Comparison of ENCODE assay signal across 16 cellular contexts in the genomic region with DNA sequence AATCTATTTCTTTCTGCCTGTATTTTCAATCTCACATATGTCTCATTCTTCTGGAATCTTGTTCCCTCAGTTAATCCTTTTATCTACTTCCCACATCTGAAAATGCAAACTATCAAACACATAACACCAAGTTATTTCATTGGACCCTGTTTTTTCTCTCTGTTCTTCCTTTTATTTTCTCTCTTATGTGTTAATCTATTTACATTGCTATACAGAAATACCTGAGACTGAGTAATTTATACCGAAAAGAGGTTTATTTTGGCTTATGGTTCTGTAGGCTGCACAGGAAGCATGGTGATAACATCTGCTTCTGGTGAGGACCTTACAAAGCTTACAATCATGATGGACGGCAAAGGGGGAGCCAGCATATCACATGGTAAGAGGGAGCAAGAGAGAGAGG.
DNase-seq lines count a peak whose midpoint lies in the region; ATAC-seq, FAIRE-seq and TF ChIP-seq lines count a peak whose summit lies in the region.
"Had no signal": no experiment of that assay in that cellular context is flagged by ENCODE, and none has a peak within 500 bp of the region (broad histone marks: within the 10 kb centered on the region; RNA-seq: fewer than 3 reads in every experiment).

No MANE protein-coding gene starts in this region.

- no peak overlapping the region for H3K4me2 ChIP-seq in A549
- peak overlapping the region; percentile 55 for H3K4me2 ChIP-seq in astrocyte (ENCODE audit: low read length)
- peak overlapping the region; percentile 41 for H3K4me2 ChIP-seq in keratinocyte (ENCODE audit: control insufficient read depth, extremely low read depth, insufficient read depth, low read depth, low read length)

- 36% methylated on average over 2 of the region's 2 CpGs for WGBS in A549 (ENCODE audit: missing lambda C conversion rate)

- H3K27me3 ChIP-seq in astrocyte (ENCODE audit: insufficient read depth, low read length) = no peaks in the 10 kb centered on the region
- H3K27me3 ChIP-seq in keratinocyte (ENCODE audit: control insufficient read depth, extremely low read depth, insufficient read depth, low read length) = no peaks in the 10 kb centered on the region

- dilution Hi-C loops in keratinocyte (cut with MboI; ENCODE audit: extremely low pct_ligation_motif_present, low sequenced_read_pairs) = no loop called here

- TF ChIP-seq CTCF in A549 (IDR thresholded peaks at IDR 0.05) (no peak), astrocyte (IDR thresholded peaks at IDR 0.05; ENCODE audit: insufficient read depth, low read depth, low read length) (no peak), keratinocyte (optimal IDR thresholded peaks at IDR 0.05 in 1 of 3, IDR thresholded peaks at IDR 0.05 in 1 of 3, conservative IDR thresholded peaks at IDR 0.05 in 1 of 3; ENCODE audit: extremely low read depth in 1 of 3, insufficient read depth in 2 of 3, low read length in 3 of 3) (no peak)

- H3K27ac Mint-ChIP-seq in astrocyte (ENCODE audit: unreplicated experiment) (peak overlapping the region; percentile 49), T-helper 17 cell (no peak overlapping the region)
- H3K27ac Mint-ChIP-seq: activated CD8-positive, alpha-beta T cell treated with anti-CD3 and anti-CD28 coated beads for 36 hours; activated T-cell treated with anti-CD3 and anti-CD28 coated beads, Interleukin-2, amount 50 U/mL, for 72 hours had no signal

- H3K79me2 ChIP-seq in astrocyte (ENCODE audit: insufficient read depth, low read length) = no peaks in the 10 kb centered on the region
- no peaks in the 10 kb centered on the region for H3K79me2 ChIP-seq in keratinocyte (ENCODE audit: control insufficient read depth, insufficient read depth, low read length)

- CTCF ChIA-PET in A549 (lab: Yijun Ruan, JAX) = no interaction called here

- TF ChIP-seq POLR2A in A549 (IDR thresholded peaks at IDR 0.05; ENCODE audit: low read length) = no peak

- no peaks in the 10 kb centered on the region for H3K4me1 ChIP-seq in A549
- peaks cover 12% of the 10 kb centered on the region for H3K4me1 ChIP-seq in astrocyte (ENCODE audit: insufficient read depth, low read length)
- peaks cover 15% of the 10 kb centered on the region for H3K4me1 ChIP-seq in keratinocyte (ENCODE audit: control insufficient read depth, extremely low read depth, insufficient read depth, low read length)

- no peak for TF ChIP-seq RAD21 in A549 (conservative IDR thresholded peaks at IDR 0.05 in 1 of 2, IDR thresholded peaks at IDR 0.05 in 1 of 2)

- H3K4me3 ChIP-seq in A549 (no peak overlapping the region), astrocyte (ENCODE audit: insufficient read depth, low read depth, low read length) (no peak overlapping the region), keratinocyte (ENCODE audit: control insufficient read depth in 2 of 3, extremely low read depth in 1 of 3, insufficient read depth in 2 of 3, low read depth in 1 of 3, low read length in 3 of 3) (peak overlapping the region in 1 of 3 experiments; percentile 22)

- no peaks in the 10 kb centered on the region for H3K27me3 Mint-ChIP-seq in astrocyte (ENCODE audit: low read depth, unreplicated experiment)
- peaks cover 5% of the 10 kb centered on the region for H3K27me3 Mint-ChIP-seq in T-helper 17 cell

- POLR2A ChIA-PET in A549 (lab: Yijun Ruan, JAX) = interaction anchor here (1.2 kb wide), 1 partner anchor 94 kb away, joined by 4 read pairs; no protein-coding TSS in a partner anchor

- H4K20me1 ChIP-seq in astrocyte (ENCODE audit: insufficient read depth, low read length) (no peaks in the 10 kb centered on the region), keratinocyte (ENCODE audit: control insufficient read depth, extremely low read depth, insufficient read depth, low read length) (no peaks in the 10 kb centered on the region)

- H3K36me3 ChIP-seq in astrocyte (ENCODE audit: insufficient read depth, low read length) = no peaks in the 10 kb centered on the region
- H3K36me3 ChIP-seq in keratinocyte (ENCODE audit: control insufficient read depth in 2 of 2, extremely low read depth in 1 of 2, insufficient read depth in 2 of 2, low read length in 2 of 2) = no peaks in the 10 kb centered on the region
- H3K36me3 ChIP-seq: WERI-Rb-1 had no signal

- no peak overlapping the region for H3K27ac ChIP-seq in A549
- peak overlapping the region; percentile 56 for H3K27ac ChIP-seq in astrocyte (ENCODE audit: low read depth, low read length)
- H3K27ac ChIP-seq in keratinocyte (ENCODE audit: control insufficient read depth, insufficient read depth, low read length) = peak overlapping the region; percentile 18
- H3K27ac ChIP-seq: WERI-Rb-1 had no signal

- DNase-seq in A549 (ENCODE audit: low read depth in 1 of 2, low spot score in 1 of 2) (peak in 1 of 2 experiments; percentile 39), HT-29 (ENCODE audit: low spot score) (peak; percentile 27), astrocyte (ENCODE audit: low read depth) (peak; percentile 83), keratinocyte (ENCODE audit: low read depth, low spot score) (no peak), T-helper 17 cell (no peak), NCI-H526 treated with DMSO at 0.1 percent for 48 hours (lab: John Stamatoyannopoulos, UW) (no peak)
- no peak for DNase-seq in effector CD4-positive, alpha-beta T cell
- DNase-seq: activated CD8-positive, alpha-beta T cell treated with anti-CD3 and anti-CD28 coated beads for 36 hours; activated T-cell treated with anti-CD3 and anti-CD28 coated beads, Interleukin-2, amount 50 U/mL, for 72 hours; cerebellar nuclear complex; KBM-7; NCI-H1105; nucleus accumbens; stimulated activated naive CD4-positive, alpha-beta T cell; WERI-Rb-1 had no signal

- FAIRE-seq in A549 (lab: Jason Lieb, UNC) (peak; percentile 74), astrocyte (lab: Jason Lieb, UNC) (no peak), keratinocyte (lab: Jason Lieb, UNC) (no peak)

- H3K9me3 ChIP-seq in A549 (peaks cover 13% of the 10 kb centered on the region), astrocyte (ENCODE audit: insufficient read depth, low read depth, low read length) (no peaks in the 10 kb centered on the region), keratinocyte (ENCODE audit: control insufficient read depth, low read depth, low read length) (no peaks in the 10 kb centered on the region), T-helper 17 cell (ENCODE audit: control insufficient read depth, low read length, poor library complexity, severe bottlenecking) (no peaks in the 10 kb centered on the region)

- no peak for TF ChIP-seq EP300 in A549 (IDR thresholded peaks at IDR 0.05)

- no peak for ATAC-seq in A549
- ATAC-seq in T-helper 17 cell = no peak
- no peak for ATAC-seq in HG03175 (IDR thresholded peaks at IDR 0.05; ENCODE audit: unreplicated experiment)
- ATAC-seq: activated CD8-positive, alpha-beta T cell treated with anti-CD3 and anti-CD28 coated beads for 36 hours; activated T-cell treated with anti-CD3 and anti-CD28 coated beads, Interleukin-2, amount 50 U/mL, for 72 hours had no signal

- H3K9me1 ChIP-seq in keratinocyte (ENCODE audit: control insufficient read depth, extremely low read depth, insufficient read depth, low read length) = no peaks in the 10 kb centered on the region

- H3K4me1 Mint-ChIP-seq in astrocyte (ENCODE audit: low read depth, unreplicated experiment) (peaks cover 28% of the 10 kb centered on the region), T-helper 17 cell (peaks cover 2% of the 10 kb centered on the region)

- H2AFZ ChIP-seq in astrocyte (ENCODE audit: low read depth, low read length) = peak overlapping the region; percentile 26
- H2AFZ ChIP-seq in keratinocyte (ENCODE audit: control insufficient read depth, low read length) = peak overlapping the region; percentile 44

- H3K9ac ChIP-seq in astrocyte (ENCODE audit: low read length) (peak overlapping the region; percentile 43), keratinocyte (ENCODE audit: control insufficient read depth, extremely low read depth, insufficient read depth, low read length) (no peak overlapping the region)

- peaks cover 2% of the 10 kb centered on the region for H3K9me3 Mint-ChIP-seq in astrocyte (ENCODE audit: unreplicated experiment)
- H3K9me3 Mint-ChIP-seq: activated CD8-positive, alpha-beta T cell treated with anti-CD3 and anti-CD28 coated beads for 36 hours had no signal

- no peaks in the 10 kb centered on the region for H3K36me3 Mint-ChIP-seq in astrocyte (ENCODE audit: low read depth, unreplicated experiment)
- no peaks in the 10 kb centered on the region for H3K36me3 Mint-ChIP-seq in T-helper 17 cell (ENCODE audit: low read depth)

- H3K4me3 Mint-ChIP-seq in astrocyte (ENCODE audit: unreplicated experiment) (no peak overlapping the region), T-helper 17 cell (no peak overlapping the region)
- H3K4me3 Mint-ChIP-seq: activated CD8-positive, alpha-beta T cell treated with anti-CD3 and anti-CD28 coated beads for 36 hours; activated T-cell treated with anti-CD3 and anti-CD28 coated beads, Interleukin-2, amount 50 U/mL, for 72 hours had no signal

TF ChIP-seq in A549, 52 proteins besides CTCF, POLR2A, EP300 and RAD21:
- TF ChIP-seq GATA3 (IDR thresholded peaks at IDR 0.05; ENCODE audit: borderline replicate concordance) = peak; percentile 35; the same call in 1 of the 2 replicates
- TF ChIP-seq, protein P1, sequence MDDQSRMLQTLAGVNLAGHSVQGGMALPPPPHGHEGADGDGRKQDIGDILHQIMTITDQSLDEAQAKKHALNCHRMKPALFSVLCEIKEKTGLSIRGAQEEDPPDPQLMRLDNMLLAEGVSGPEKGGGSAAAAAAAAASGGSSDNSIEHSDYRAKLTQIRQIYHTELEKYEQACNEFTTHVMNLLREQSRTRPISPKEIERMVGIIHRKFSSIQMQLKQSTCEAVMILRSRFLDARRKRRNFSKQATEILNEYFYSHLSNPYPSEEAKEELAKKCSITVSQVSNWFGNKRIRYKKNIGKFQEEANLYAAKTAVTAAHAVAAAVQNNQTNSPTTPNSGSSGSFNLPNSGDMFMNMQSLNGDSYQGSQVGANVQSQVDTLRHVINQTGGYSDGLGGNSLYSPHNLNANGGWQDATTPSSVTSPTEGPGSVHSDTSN (IDR thresholded peaks at IDR 0.05) = no peak

Comparison
In these comparisons a context has a peak if more than half of its experiments do, and no peak if none do; other contexts are left out.
1. DNase-seq: peak in HT-29 (single experiment) and astrocyte (single experiment); none in keratinocyte (single experiment), T-helper 17 cell (0 of 3), effector CD4-positive, alpha-beta T cell (single experiment) and NCI-H526 treated with DMSO at 0.1 percent for 48 hours (single experiment).
2. H3K27ac ChIP-seq: peak in astrocyte (single experiment) and keratinocyte (single experiment); none in A549 (0 of 2).